ENCODE assay signal across 2 cellular contexts in genomic region chr3:55673764-55674163, GRCh38.
TF ChIP-seq lines count a peak whose summit lies in the region.

No MANE protein-coding gene starts in this region.

TF ChIP-seq in GM12891, 5 proteins besides CTCF, POLR2A, EP300 and RAD21 (continued from another document):
- TF ChIP-seq PAX5 (IDR thresholded peaks at IDR 0.05; ENCODE audit: insufficient read depth, low read length, severe bottlenecking) (no peak), SPI1 (IDR thresholded peaks at IDR 0.05; ENCODE audit: low read depth, low read length) (no peak)

TF ChIP-seq in H1, 55 proteins besides CTCF, POLR2A, EP300 and RAD21 (continued from another document):
- no peak for TF ChIP-seq E2F6 (IDR thresholded peaks at IDR 0.05)
